In genomic region chr12:62799766-62800406, GRCh38 we compare ENCODE assay signal across 8 cellular contexts.
DNase-seq lines count a peak whose midpoint lies in the region; ATAC-seq and FAIRE-seq lines count a peak whose summit lies in the region.

No MANE protein-coding gene starts in this region.

- peak; percentile 65 for ATAC-seq in GM18870 (IDR thresholded peaks at IDR 0.05; ENCODE audit: unreplicated experiment)
- ATAC-seq in HG02852 (IDR thresholded peaks at IDR 0.05; ENCODE audit: unreplicated experiment) = peak; percentile 76

- DNase-seq in NCI-H526 treated with DMSO at 0.1 percent for 48 hours (lab: John Stamatoyannopoulos, UW) = peak; percentile 93
- DNase-seq in OCI-M2 (lab: John Stamatoyannopoulos, UW; ENCODE audit: unreplicated experiment) = no peak
- DNase-seq in NOMO-1 treated with DMSO at 0.1 percent for 48 hours (lab: John Stamatoyannopoulos, UW; ENCODE audit: unreplicated experiment) = no peak
- DNase-seq in NCI-H1105 treated with DMSO at 0.1 percent for 48 hours (lab: John Stamatoyannopoulos, UW) = no peak
- no peak for DNase-seq in activated CD8-positive, alpha-beta memory T cell treated with anti-CD3 and anti-CD28 coated beads, Interleukin-2, amount 50 U/mL, for 48 hours

- peak; percentile 40 for FAIRE-seq in A204.1 (lab: Jason Lieb, UNC)
